Comparison of ENCODE assay signal across 1 cellular context in genomic region chr12:64451687-64452558, GRCh38.
TF ChIP-seq lines count a peak whose summit lies in the region.

TBK1 (plus strand) TSS chr12:64452120; CDS start chr12:64455871, 3,751 bp downstream.

TF ChIP-seq in K562, 482 proteins besides CTCF, POLR2A, EP300 and RAD21 (continued from another document and continues in another):
- TF ChIP-seq ZHX1 (conservative IDR thresholded peaks at IDR 0.05; ENCODE audit: low read length) (no peak), DNMT1 (IDR thresholded peaks at IDR 0.05) (no peak), HDAC1 (IDR thresholded peaks at IDR 0.05) (peak in 1 of 2 experiments; percentile 51; a peak in 2 of 4 replicates), ZNF395 (CRISPR knock-in tag; IDR thresholded peaks at IDR 0.05) (no peak), PRMT5 (CRISPR knock-in tag; IDR thresholded peaks at IDR 0.05) (no peak), HMG20A (CRISPR knock-in tag; conservative IDR thresholded peaks at IDR 0.05) (no peak), NR1H2 (CRISPR knock-in tag; IDR thresholded peaks at IDR 0.05) (no peak), BCOR (IDR thresholded peaks at IDR 0.05) (no peak), GTF2E2 (tag; IDR thresholded peaks at IDR 0.05) (no peak; the same call in 1 of the 2 replicates), TFAP4 (CRISPR knock-in tag; IDR thresholded peaks at IDR 0.05; ENCODE audit: borderline replicate concordance) (peak; percentile 69; the same call in 1 of the 2 replicates), THRAP3 (IDR thresholded peaks at IDR 0.05; ENCODE audit: borderline replicate concordance) (no peak), ZNF77 (CRISPR knock-in tag; IDR thresholded peaks at IDR 0.05) (no peak), FUS (optimal IDR thresholded peaks at IDR 0.05; ENCODE audit: low read depth, low read length) (peak; percentile 89), ZBTB7A (IDR thresholded peaks at IDR 0.05; ENCODE audit: borderline replicate concordance, control insufficient read depth, low read depth, low read length) (peak; percentile 93), U2AF1 (optimal IDR thresholded peaks at IDR 0.05; ENCODE audit: low read depth, low read length) (peak; percentile 49), PML (IDR thresholded peaks at IDR 0.05; ENCODE audit: low read length) (no peak), HMGXB4 (CRISPR knock-in tag; IDR thresholded peaks at IDR 0.05) (peak; percentile 74; the same call in 1 of the 2 replicates), ARHGAP35 (IDR thresholded peaks at IDR 0.05; ENCODE audit: partially characterized antibody) (no peak), MBD1 (CRISPR knock-in tag; IDR thresholded peaks at IDR 0.05) (no peak), PTTG1 (tag; IDR thresholded peaks at IDR 0.05; ENCODE audit: low read depth) (no peak), BRD9 (IDR thresholded peaks at IDR 0.05; ENCODE audit: low read depth, partially characterized antibody) (no peak), CBFB (CRISPR knock-in tag; IDR thresholded peaks at IDR 0.05) (no peak), ZNF274 (IDR thresholded peaks at IDR 0.05; ENCODE audit: borderline replicate concordance, low read depth, low read length) (no peak), SP1 (CRISPR knock-in tag; IDR thresholded peaks at IDR 0.05) (no peak), ZNF444 (CRISPR knock-in tag; IDR thresholded peaks at IDR 0.05) (no peak), CBFA2T2 (conservative IDR thresholded peaks at IDR 0.05) (peak; percentile 71), HNRNPH1 (optimal IDR thresholded peaks at IDR 0.05; ENCODE audit: low read depth, low read length) (no peak), PPARD (CRISPR knock-in tag; IDR thresholded peaks at IDR 0.05) (no peak), ZNF764 (CRISPR knock-in tag; IDR thresholded peaks at IDR 0.05; ENCODE audit: low read depth) (no peak), NEUROD1 (IDR thresholded peaks at IDR 0.05; ENCODE audit: borderline replicate concordance, low read depth, low read length, partially characterized antibody) (peak; percentile 23), ZBED1 (IDR thresholded peaks at IDR 0.05) (no peak), ZBTB2 (IDR thresholded peaks at IDR 0.05) (peak; percentile 69; the same call in 1 of the 2 replicates), IFI16 (CRISPR knock-in tag; IDR thresholded peaks at IDR 0.05) (no peak), ETV5 (CRISPR knock-in tag; IDR thresholded peaks at IDR 0.05; ENCODE audit: low read depth) (peak; percentile 72; the same call in 1 of the 2 replicates), CLOCK (CRISPR knock-in tag; IDR thresholded peaks at IDR 0.05; ENCODE audit: borderline replicate concordance) (no peak), SMARCE1 (IDR thresholded peaks at IDR 0.05) (no peak), MAFG (tag; conservative IDR thresholded peaks at IDR 0.05) (no peak; the same call in 1 of the 2 replicates), SUPT5H (IDR thresholded peaks at IDR 0.05) (peak; percentile 66), ZBTB33 (CRISPR knock-in tag; IDR thresholded peaks at IDR 0.05) (peak; percentile 7; the same call in 1 of the 2 replicates), CGGBP1 (CRISPR knock-in tag; IDR thresholded peaks at IDR 0.05) (no peak), U2AF2 (optimal IDR thresholded peaks at IDR 0.05; ENCODE audit: low read depth, low read length) (no peak), POLR2B (IDR thresholded peaks at IDR 0.05; ENCODE audit: low read depth, partially characterized antibody) (peak; percentile 42), JUND (IDR thresholded peaks at IDR 0.05; ENCODE audit: borderline replicate concordance, low read depth, low read length) (peak; percentile 64; the same call in 1 of the 2 replicates), JUND (tag; IDR thresholded peaks at IDR 0.05; ENCODE audit: borderline replicate concordance, low read depth, low read length) (no peak; the same call in 2 of the 3 replicates), RB1 (IDR thresholded peaks at IDR 0.05; ENCODE audit: low read depth) (peak; percentile 93), MCM5 (IDR thresholded peaks at IDR 0.05; ENCODE audit: low read depth) (no peak), TAF15 (IDR thresholded peaks at IDR 0.05; ENCODE audit: low read depth, low read length) (no peak), TGIF2 (CRISPR knock-in tag; IDR thresholded peaks at IDR 0.05) (no peak), ESRRA (IDR thresholded peaks at IDR 0.05; ENCODE audit: borderline replicate concordance, low read depth) (peak; percentile 46; the same call in 1 of the 2 replicates), SMAD3 (CRISPR knock-in tag; conservative IDR thresholded peaks at IDR 0.05) (no peak), YY1 (IDR thresholded peaks at IDR 0.05; ENCODE audit: borderline replicate concordance in 1 of 3, control insufficient read depth in 1 of 3, extremely low read depth in 1 of 3, insufficient read depth in 3 of 3, insufficient read length in 1 of 3, insufficient replicate concordance in 2 of 3, low read depth in 1 of 3, low read length in 2 of 3) (peak; percentile 3 to 54 (median 28)), ZNF134 (CRISPR knock-in tag; conservative IDR thresholded peaks at IDR 0.05) (no peak), HDAC3 (IDR thresholded peaks at IDR 0.05; ENCODE audit: borderline replicate concordance, partially characterized antibody) (no peak), BHLHE40 (IDR thresholded peaks at IDR 0.05; ENCODE audit: low read length) (peak; percentile 91), CXXC5 (CRISPR knock-in tag; IDR thresholded peaks at IDR 0.05) (peak; percentile 94), LEF1 (IDR thresholded peaks at IDR 0.05) (no peak), GABPB2 (CRISPR knock-in tag; conservative IDR thresholded peaks at IDR 0.05) (no peak; the same call in 1 of the 2 replicates), MEIS2 (IDR thresholded peaks at IDR 0.05; ENCODE audit: partially characterized antibody) (peak; percentile 82)
